ENCODE assay signal across 6 cellular contexts in genomic region chr1:156291226-156292061, GRCh38. TPM values are rescaled to one million over a fixed set of nuclear protein-coding genes. Genes with fewer than 3 reads are reported as not detected.
DNase-seq lines count a peak whose midpoint lies in the region; ATAC-seq and TF ChIP-seq lines count a peak whose summit lies in the region.

No MANE protein-coding gene starts in this region.

- no peaks in the 10 kb centered on the region for H4K20me1 ChIP-seq in PC-9 (ENCODE audit: insufficient read depth)

- peaks cover 26% of the 10 kb centered on the region for H3K36me3 Mint-ChIP-seq in CD4-positive, alpha-beta T cell (ENCODE audit: low read depth)
- peaks cover 3% of the 10 kb centered on the region for H3K36me3 Mint-ChIP-seq in IgD-negative memory B cell

- H2AK5ac ChIP-seq in mesendoderm (ENCODE audit: low read length), result no peak overlapping the region

- H3K56ac ChIP-seq in mesendoderm (ENCODE audit: low read length), result peak overlapping the region; percentile 87

- peaks cover 5% of the 10 kb centered on the region for H3K79me1 ChIP-seq in mesendoderm (ENCODE audit: low read length)

- H4K8ac ChIP-seq in mesendoderm (ENCODE audit: low read depth, low read length), result no peak overlapping the region

- no peak overlapping the region for H2BK15ac ChIP-seq in mesendoderm (replicated peaks; ENCODE audit: low read depth)

- no peaks in the 10 kb centered on the region for H3K9me3 ChIP-seq in CD4-positive, alpha-beta T cell (ENCODE audit: control insufficient read depth, low read length)
- H3K9me3 ChIP-seq in PC-9 (ENCODE audit: insufficient read depth, low read depth), result no peaks in the 10 kb centered on the region

- peak overlapping the region; percentile 76 for H3K9ac ChIP-seq in mesendoderm (ENCODE audit: low read length)

- no peak overlapping the region for H2AFZ ChIP-seq in PC-9

- H3K36me3 ChIP-seq in mesendoderm (ENCODE audit: control insufficient read depth, insufficient read depth, low read length) (no peaks in the 10 kb centered on the region), PC-9 (ENCODE audit: low read depth) (0 out of 2 replicates have a peak, but pooled peaks cover 8% of the 10 kb centered on the region)

- intact Hi-C loops in CD4-positive, alpha-beta T cell (cut with DNase I, micrococcal nuclease), result no loop called here
- intact Hi-C loops in PC-9 (cut with micrococcal nuclease; ENCODE audit: unreplicated experiment), result no loop called here

- H3K4me3 Mint-ChIP-seq in CD4-positive, alpha-beta T cell, result no peak overlapping the region
- H3K4me3 Mint-ChIP-seq in IgD-negative memory B cell, result peak overlapping the region; percentile 63 to 90 (median 72)

- no peaks in the 10 kb centered on the region for H3K27me3 Mint-ChIP-seq in CD4-positive, alpha-beta T cell
- H3K27me3 Mint-ChIP-seq in IgD-negative memory B cell, result no peaks in the 10 kb centered on the region

- H4K5ac ChIP-seq in mesendoderm (ENCODE audit: low read length), result no peak overlapping the region

- no peak overlapping the region for H2BK120ac ChIP-seq in mesendoderm (ENCODE audit: low read depth, low read length)

- CTCF ChIA-PET in CD4-positive, alpha-beta T cell (lab: Charles Lee), result no interaction called here
- CTCF ChIA-PET in PC-9 (lab: Charles Lee), result no interaction called here

- peak overlapping the region; percentile 59 for H3K4me2 ChIP-seq in mesendoderm (ENCODE audit: low read length)
- no peak overlapping the region for H3K4me2 ChIP-seq in PC-9

- no peak overlapping the region for H2BK5ac ChIP-seq in mesendoderm (ENCODE audit: low read length)

- no CpG with 5 or more reads among the region's 37 CpGs for WGBS in mesendoderm (ENCODE audit: extremely low coverage, insufficient coverage, low lambda C conversion rate)

- H3K4me1 ChIP-seq in mesendoderm (ENCODE audit: control insufficient read depth, low read depth, low read length), result peaks cover 5% of the 10 kb centered on the region
- peaks cover 8% of the 10 kb centered on the region; the same call in 1 of the 2 replicates for H3K4me1 ChIP-seq in PC-9 (replicated peaks; ENCODE audit: insufficient read depth)

- no peak for TF ChIP-seq CTCF in CD4-positive, alpha-beta T cell (IDR thresholded peaks at IDR 0.05)
- TF ChIP-seq CTCF in PC-9 (conservative IDR thresholded peaks at IDR 0.05), result no peak

- POLR2A ChIA-PET in CD4-positive, alpha-beta T cell (lab: Charles Lee), result interaction anchor here (1.0 kb wide), 1 partner anchor 8 kb away, joined by 5 read pairs; no protein-coding TSS in a partner anchor
- POLR2A ChIA-PET in PC-9 (lab: Charles Lee; ENCODE audit: unreplicated experiment), result no interaction called here

- H3K27ac Mint-ChIP-seq in CD4-positive, alpha-beta T cell, result peak overlapping the region; percentile 44
- H3K27ac Mint-ChIP-seq in IgD-negative memory B cell, result peak overlapping the region in 2 of 3 donors; percentile 59 to 89

- H3K4me3 ChIP-seq in mesendoderm (ENCODE audit: low read length) (peak overlapping the region; percentile 32), PC-9 (no peak overlapping the region)

- BruUV-seq in PC-9 (replicated peaks; lab: Mats Ljungman, UMichigan), result no TSS peak

- peak in 1 of 10 experiments; percentile 6 for DNase-seq in CD4-positive, alpha-beta T cell
- peak; percentile 95 for DNase-seq in mesendoderm
- no peak for DNase-seq in PC-9

- no peaks in the 10 kb centered on the region for H3K27me3 ChIP-seq in CD4-positive, alpha-beta T cell (ENCODE audit: control insufficient read depth, insufficient read depth, low read length)
- H3K27me3 ChIP-seq in mesendoderm (ENCODE audit: insufficient read depth, low read length, poor library complexity), result no peaks in the 10 kb centered on the region
- H3K27me3 ChIP-seq in PC-9 (ENCODE audit: insufficient read depth, low read depth), result no peaks in the 10 kb centered on the region

- H3K18ac ChIP-seq in mesendoderm (ENCODE audit: low read length), result no peak overlapping the region

- H3K23ac ChIP-seq in mesendoderm (ENCODE audit: low read length), result no peak overlapping the region

- H3F3A ChIP-seq in PC-9 (ENCODE audit: insufficient read depth, low read depth), result peaks cover 13% of the 10 kb centered on the region; the same call in 1 of the 2 replicates

- no peaks in the 10 kb centered on the region for H3K9me2 ChIP-seq in PC-9 (ENCODE audit: insufficient read depth)

- ATAC-seq in CD4-positive, alpha-beta T cell (ENCODE audit: poor library complexity), result no peak
- ATAC-seq in GM21423 (IDR thresholded peaks at IDR 0.05; ENCODE audit: unreplicated experiment), result no peak

- H3K27ac ChIP-seq in CD4-positive, alpha-beta T cell (ENCODE audit: low read depth, low read length), result no peak overlapping the region
- H3K27ac ChIP-seq in cingulate gyrus (ENCODE audit: low read depth, low read length), result peak overlapping the region; percentile 76
- H3K27ac ChIP-seq in mesendoderm (ENCODE audit: low read depth, low read length), result no peak overlapping the region
- no peak overlapping the region for H3K27ac ChIP-seq in PC-9

- no peaks in the 10 kb centered on the region for H3K79me2 ChIP-seq in mesendoderm (ENCODE audit: control insufficient read depth, insufficient read depth, low read length)
- H3K79me2 ChIP-seq in PC-9 (ENCODE audit: low read depth), result no peaks in the 10 kb centered on the region

- peaks cover 21% of the 10 kb centered on the region for H3K4me1 Mint-ChIP-seq in CD4-positive, alpha-beta T cell (ENCODE audit: low read depth)
- H3K4me1 Mint-ChIP-seq in IgD-negative memory B cell, result peaks cover 5 to 16% (median 13%) of the 10 kb centered on the region in 3 donors

- H3K9me3 Mint-ChIP-seq in CD4-positive, alpha-beta T cell, result no peaks in the 10 kb centered on the region
- no peaks in the 10 kb centered on the region for H3K9me3 Mint-ChIP-seq in IgD-negative memory B cell

- no peak overlapping the region for H3K4ac ChIP-seq in mesendoderm (ENCODE audit: low read depth, low read length)

RNA-seq across cellular contexts. Expression of gene GLMP, which starts 4.0 kb away (rescaled TPM):
- 10 to 100 TPM; 12.3 to 16.1 TPM for total RNA-seq in CD4-positive, alpha-beta T cell
- 11.5 TPM for polyA plus RNA-seq in IgD-negative memory B cell
- polyA plus RNA-seq in mesendoderm (2013, experiment 1 of 2), result 38.2 TPM
- polyA plus RNA-seq in mesendoderm (2013, experiment 2 of 2), result 36.4 TPM
- total RNA-seq in PC-9 (2021), result 27.8 and 29.2 TPM in 2 replicates

RNA-seq across cellular contexts. Expression of gene TMEM79, which starts 7.3 kb away (rescaled TPM):
- 1 to 10 TPM; 1.0 to 1.7 TPM for total RNA-seq in CD4-positive, alpha-beta T cell
- polyA plus RNA-seq in IgD-negative memory B cell, result 9.3 TPM
- polyA plus RNA-seq in mesendoderm (2013, experiment 1 of 2), result 0.48 TPM
- 0.56 TPM for polyA plus RNA-seq in mesendoderm (2013, experiment 2 of 2)
- 10.4 and 12.8 TPM in 2 replicates for total RNA-seq in PC-9 (2021)

RNA-seq across cellular contexts. Expression of gene VHLL, which starts 7.7 kb away (rescaled TPM):
- not detected for total RNA-seq in CD4-positive, alpha-beta T cell
- not detected for polyA plus RNA-seq in IgD-negative memory B cell
- polyA plus RNA-seq in mesendoderm (2013, experiment 1 of 2), result not detected
- not detected for polyA plus RNA-seq in mesendoderm (2013, experiment 2 of 2)
- total RNA-seq in PC-9 (2021), result not detected in 2 replicates

RNA-seq across cellular contexts. Expression of gene SMG5, which starts 8.8 kb away (rescaled TPM):
- total RNA-seq in CD4-positive, alpha-beta T cell, result 10 to 100 TPM; 51.6 to 56.1 TPM
- 27.2 TPM for polyA plus RNA-seq in IgD-negative memory B cell
- 52.2 TPM for polyA plus RNA-seq in mesendoderm (2013, experiment 1 of 2)
- 51.8 TPM for polyA plus RNA-seq in mesendoderm (2013, experiment 2 of 2)
- total RNA-seq in PC-9 (2021), result 63.3 and 66.2 TPM in 2 replicates

RNA-seq across cellular contexts. Expression of gene PAQR6, which starts 43.6 kb away (rescaled TPM):
- total RNA-seq in CD4-positive, alpha-beta T cell, result 1 to 10 TPM; 3.4 to 3.6 TPM
- polyA plus RNA-seq in IgD-negative memory B cell, result 0.44 TPM
- 2.7 TPM for polyA plus RNA-seq in mesendoderm (2013, experiment 1 of 2)
- polyA plus RNA-seq in mesendoderm (2013, experiment 2 of 2), result 3.0 TPM
- 12.3 and 14.1 TPM in 2 replicates for total RNA-seq in PC-9 (2021)
